13 cellular contexts compared by ENCODE assay signal in the genomic region with DNA sequence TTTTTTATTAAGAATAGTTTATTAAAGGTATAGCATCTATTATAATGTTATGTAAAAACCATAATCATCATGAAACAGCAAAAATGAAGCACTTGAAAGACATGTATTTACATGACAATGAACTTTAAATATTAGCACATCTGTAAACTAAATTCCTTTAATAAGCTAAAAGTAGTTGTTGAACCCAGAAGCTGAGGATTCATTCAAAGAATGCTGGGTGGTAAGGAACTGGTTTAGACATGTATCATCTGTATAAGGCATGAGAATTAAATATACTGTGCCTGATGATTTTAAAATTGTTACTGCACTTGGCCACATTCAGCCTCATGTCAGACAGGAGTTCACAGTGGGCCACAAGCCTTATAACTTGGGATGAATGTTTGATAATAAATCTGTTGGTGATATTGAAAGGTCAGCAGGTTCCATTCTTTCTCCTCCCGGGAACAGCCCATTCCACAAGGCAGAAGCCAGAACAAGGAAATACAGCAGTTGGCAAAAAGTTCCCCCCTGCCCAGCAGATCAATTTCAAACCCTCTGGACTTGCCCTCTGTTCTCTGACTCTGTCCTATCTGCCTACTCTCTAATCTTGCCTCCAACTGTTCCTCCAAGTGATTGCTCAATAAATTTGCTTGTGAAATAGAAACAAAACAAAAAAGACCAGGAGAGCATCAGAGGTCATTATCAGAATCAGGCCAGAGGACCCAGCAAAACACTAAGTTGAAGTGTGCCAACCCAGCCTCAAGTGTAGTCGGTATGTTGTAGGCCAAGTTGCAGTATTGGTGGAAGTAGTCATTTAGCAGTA. TPM values are rescaled to one million over a fixed set of nuclear protein-coding genes. Genes with fewer than 3 reads are reported as not detected.
DNase-seq lines count a peak whose midpoint lies in the region; ATAC-seq, FAIRE-seq and TF ChIP-seq lines count a peak whose summit lies in the region.
"Had no signal": no experiment of that assay in that cellular context is flagged by ENCODE, and none has a peak within 500 bp of the region (broad histone marks: within the 10 kb centered on the region; RNA-seq: fewer than 3 reads in every experiment).

No MANE protein-coding gene starts in this region.

- peaks cover 42% of the 10 kb centered on the region; the same call in 1 of the 2 replicates for H3F3A ChIP-seq in GM23248 (ENCODE audit: insufficient read depth)

- no peaks in the 10 kb centered on the region for H3K9me3 Mint-ChIP-seq in brain
- H3K9me3 Mint-ChIP-seq: IgD-negative memory B cell, T-cell had no signal

- H3K36me3 ChIP-seq in GM23248 (ENCODE audit: low read depth) (no peaks in the 10 kb centered on the region), hepatocyte (replicated peaks; ENCODE audit: insufficient read depth, low read depth) (no peaks in the 10 kb centered on the region), small intestine (ENCODE audit: control insufficient read depth in 2 of 2, insufficient read depth in 2 of 2, low read length in 2 of 2) (no peaks in the 10 kb centered on the region)

- intact Hi-C loops in head of caudate nucleus (cut with DNase I), result no loop called here

- no peak overlapping the region for H3K4me3 Mint-ChIP-seq in brain
- H3K4me3 Mint-ChIP-seq: IgD-negative memory B cell, T-cell had no signal

- H3K79me2 ChIP-seq in GM23248 (ENCODE audit: insufficient read depth), result peaks cover 71% of the 10 kb centered on the region
- H3K79me2 ChIP-seq in hepatocyte, result peaks cover 32% of the 10 kb centered on the region

- no peaks in the 10 kb centered on the region for H3K27me3 Mint-ChIP-seq in brain
- H3K27me3 Mint-ChIP-seq: IgD-negative memory B cell, T-cell had no signal

- H3K4me2 ChIP-seq in GM23248 (ENCODE audit: unreplicated experiment) (peak overlapping the region; percentile 48), hepatocyte (no peak overlapping the region)

- DNase-seq in GM23248 (peak; percentile 45), hepatocyte (ENCODE audit: low spot score) (no peak), small intestine (peak; percentile 76), head of caudate nucleus (no peak), glomerular visceral epithelial cell (ENCODE audit: extremely low spot score) (no peak)
- DNase-seq in stimulated activated CD4-positive, alpha-beta T cell treated with anti-CD3 and anti-CD28 coated beads, Interleukin-2, amount 100 ng/mL, for 24 hours, result no peak
- DNase-seq: activated T-cell treated with anti-CD3 and anti-CD28 coated beads for 4 hours; effector memory CD4-positive, alpha-beta T cell; NCI-H510A treated with DMSO at 0.1 percent for 48 hours; T-cell had no signal

- H3K27ac Mint-ChIP-seq in brain, result peak overlapping the region in 4 of 5 experiments; percentile 10 to 94 (median 50)

- no peaks in the 10 kb centered on the region for H3K36me3 Mint-ChIP-seq in brain

- H3K9ac ChIP-seq in GM23248, result no peak overlapping the region; the same call in 1 of the 2 replicates

- FAIRE-seq in small intestine (lab: Jason Lieb, UNC), result no peak

- H3K9me3 ChIP-seq in GM23248 (ENCODE audit: low read depth) (no peaks in the 10 kb centered on the region), hepatocyte (ENCODE audit: low read depth) (no peaks in the 10 kb centered on the region), small intestine (ENCODE audit: control insufficient read depth, low read depth) (no peaks in the 10 kb centered on the region)

- H4K20me1 ChIP-seq in GM23248 (ENCODE audit: insufficient read depth), result peaks cover 8% of the 10 kb centered on the region; the same call in 1 of the 2 replicates
- H4K20me1 ChIP-seq in hepatocyte (ENCODE audit: insufficient read depth, poor library complexity, severe bottlenecking), result no peaks in the 10 kb centered on the region

- H3K27ac ChIP-seq in GM23248 (peak overlapping the region; percentile 47), hepatocyte (peak overlapping the region; percentile 28), small intestine (ENCODE audit: low read depth in 1 of 2, low read length in 1 of 2) (peak overlapping the region in 1 of 2 donors; percentile 57)

- no peak overlapping the region for H2AFZ ChIP-seq in GM23248
- H2AFZ ChIP-seq in hepatocyte, result no peak overlapping the region

- in situ Hi-C loops in GM23248 (cut with MboI), result no loop called here

- 5 to 7% methylated on average over 2 of the region's 2 CpGs for WGBS in GM23248 (ENCODE audit: low coverage in 1 of 2, low lambda C conversion rate in 2 of 2, missing lambda C conversion rate in 2 of 2), 2 experiments
- WGBS in hepatocyte (ENCODE audit: low lambda C conversion rate, missing lambda C conversion rate), result 65% methylated on average over 2 of the region's 2 CpGs
- 18 to 52% (median 38%) methylated on average over 2 of the region's 2 CpGs for WGBS in small intestine, 3 donors

- TF ChIP-seq CTCF in brain (conservative IDR thresholded peaks at IDR 0.05) (no peak), hepatocyte (IDR thresholded peaks at IDR 0.05; ENCODE audit: poor library complexity) (no peak)

- peaks cover 32% of the 10 kb centered on the region for H3K4me1 Mint-ChIP-seq in brain

- H3K27me3 ChIP-seq in GM23248 (replicated peaks; ENCODE audit: insufficient read depth) (no peaks in the 10 kb centered on the region), hepatocyte (no peaks in the 10 kb centered on the region), small intestine (ENCODE audit: control insufficient read depth in 2 of 2, insufficient read depth in 2 of 2, low read length in 2 of 2) (no peaks in the 10 kb centered on the region)

- no peak for ATAC-seq in HG02571 (IDR thresholded peaks at IDR 0.05; ENCODE audit: unreplicated experiment)
- ATAC-seq: T-cell had no signal

- H3K9me2 ChIP-seq in GM23248 (ENCODE audit: insufficient read depth) (no peaks in the 10 kb centered on the region), hepatocyte (replicated peaks; ENCODE audit: insufficient read depth) (no peaks in the 10 kb centered on the region)

- H3K4me1 ChIP-seq in GM23248 (ENCODE audit: insufficient read depth), result peaks cover 34% of the 10 kb centered on the region
- peaks cover 22% of the 10 kb centered on the region for H3K4me1 ChIP-seq in hepatocyte (ENCODE audit: insufficient read depth)
- H3K4me1 ChIP-seq in small intestine (ENCODE audit: control insufficient read depth in 2 of 2, insufficient read depth in 1 of 2, low read depth in 1 of 2, low read length in 1 of 2), result peaks cover 4 to 13% of the 10 kb centered on the region in 2 donors

- H3K4me3 ChIP-seq in GM23248 (no peak overlapping the region), hepatocyte (no peak overlapping the region), small intestine (ENCODE audit: low read depth in 1 of 2, low read length in 2 of 2) (no peak overlapping the region)

RNA-seq across cellular contexts. Expression of a gene that starts 49.8 kb away (rescaled TPM):
- 77.9 and 89.8 TPM in 2 replicates for total RNA-seq in GM23248 (2014; rRNA removed; shearing (Covaris generic))
- polyA plus RNA-seq in GM23248 (2016; fragmentation: Nextera tagmentation; extraction: Ambion mirVana) (66.7 and 74.9 TPM in 2 replicates), brain (ENCODE audit: insufficient read depth, low read depth, low replicate concordance) (48.3 TPM), hepatocyte (98.7 and 103 TPM in 2 replicates), small intestine (10 to 100 TPM; 66.2 to 85.7 (median 68.4) TPM)
- 57.4 and 59.6 TPM in 2 replicates for total RNA-seq in hepatocyte

Comparison
In these comparisons a context has a peak if more than half of its experiments do, and no peak if none do; other contexts are left out.
1. DNase-seq: peak in GM23248 (single experiment) and small intestine (single experiment); none in hepatocyte (single experiment), stimulated activated CD4-positive, alpha-beta T cell treated with anti-CD3 and anti-CD28 coated beads, Interleukin-2, amount 100 ng/mL, for 24 hours (0 of 2), head of caudate nucleus (0 of 42) and glomerular visceral epithelial cell (single experiment).